In the genomic region with DNA sequence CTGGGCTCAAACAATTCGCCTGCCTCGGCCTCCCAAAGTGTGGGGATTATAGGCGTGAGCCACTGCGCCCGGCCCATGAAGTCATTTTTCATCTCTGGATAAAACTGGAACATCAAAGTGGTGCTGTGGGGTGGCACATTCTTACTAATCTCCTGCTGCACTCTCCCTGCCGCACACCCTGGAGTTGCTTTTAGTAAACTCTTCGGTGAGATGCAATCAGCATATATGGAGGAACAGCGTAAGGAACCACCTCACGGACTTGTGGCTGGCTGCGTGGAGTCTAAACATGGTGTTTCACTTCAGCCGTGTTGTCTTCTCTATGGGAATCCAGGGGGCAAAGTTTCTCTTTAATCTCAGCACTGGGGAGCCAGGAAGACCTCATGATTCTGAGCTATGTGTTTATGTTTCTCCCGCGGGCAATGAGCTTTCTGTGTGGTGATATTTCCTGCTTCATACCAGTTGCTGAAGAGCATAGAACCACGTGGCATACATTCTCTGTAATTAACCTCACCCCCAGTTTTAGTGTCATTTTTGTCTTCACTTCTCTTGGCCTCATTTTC, we compare ENCODE assay signal across 10 cellular contexts. TPM values are rescaled to one million over a fixed set of nuclear protein-coding genes. Genes with fewer than 3 reads are reported as not detected.
A peak's percentile ranks its signal among the peaks of the same experiment; 100 is the strongest.
DNase-seq lines count a peak whose midpoint lies in the region; ATAC-seq and TF ChIP-seq lines count a peak whose summit lies in the region.
"Had no signal": no experiment of that assay in that cellular context is flagged by ENCODE, and none has a peak within 500 bp of the region (broad histone marks: within the 10 kb centered on the region; RNA-seq: fewer than 3 reads in every experiment).

No MANE protein-coding gene starts in this region.

- H3K4me1 ChIP-seq in sigmoid colon: no peaks in the 10 kb centered on the region

- TF ChIP-seq EP300 in sigmoid colon (IDR thresholded peaks at IDR 0.05): no peak

- peak overlapping the region; percentile 94 for H3K4me3 Mint-ChIP-seq in stimulated activated memory B cell treated with anti-CD40 and anti-IgM and Interleukin-4, amounts not matched to agents 10 μg/mL and 1 μg/mL and 100 μg/mL, for 72 hours

- peaks cover 72% of the 10 kb centered on the region for H3K4me1 Mint-ChIP-seq in stimulated activated memory B cell treated with anti-CD40 and anti-IgM and Interleukin-4, amounts not matched to agents 10 μg/mL and 1 μg/mL and 100 μg/mL, for 72 hours

- 16 to 37% methylated on average over 14 of the region's 14 CpGs for WGBS in sigmoid colon, 2 donors

- peak; percentile 22 for ATAC-seq in GM18907 (IDR thresholded peaks at IDR 0.05; ENCODE audit: unreplicated experiment)
- peak; percentile 52 for ATAC-seq in stimulated activated memory B cell treated with anti-CD40 and anti-IgM and Interleukin-4, amounts not matched to agents 10 μg/mL and 1 μg/mL and 100 μg/mL, for 72 hours
- ATAC-seq in GM18868 (IDR thresholded peaks at IDR 0.05; ENCODE audit: unreplicated experiment): no peak
- ATAC-seq in HG03460 (IDR thresholded peaks at IDR 0.05; ENCODE audit: unreplicated experiment): no peak

- intact Hi-C loops in sigmoid colon (cut with DNase I): no loop called here

- H3K27ac ChIP-seq in SK-N-MC (peak overlapping the region; percentile 99), sigmoid colon (no peak overlapping the region)

- H3K36me3 Mint-ChIP-seq in stimulated activated memory B cell treated with anti-CD40 and anti-IgM and Interleukin-4, amounts not matched to agents 10 μg/mL and 1 μg/mL and 100 μg/mL, for 72 hours: peaks cover 12% of the 10 kb centered on the region

- peak overlapping the region; percentile 82 for H3K9ac ChIP-seq in SK-N-MC (ENCODE audit: insufficient read length)

- no peaks in the 10 kb centered on the region for H3K9me3 Mint-ChIP-seq in stimulated activated memory B cell treated with anti-CD40 and anti-IgM and Interleukin-4, amounts not matched to agents 10 μg/mL and 1 μg/mL and 100 μg/mL, for 72 hours

- H3K27ac Mint-ChIP-seq in stimulated activated memory B cell treated with anti-CD40 and anti-IgM and Interleukin-4, amounts not matched to agents 10 μg/mL and 1 μg/mL and 100 μg/mL, for 72 hours: peak overlapping the region; percentile 96

- TF ChIP-seq CTCF in sigmoid colon (IDR thresholded peaks at IDR 0.05): no peak

- H3K36me3 ChIP-seq in SK-N-MC (ENCODE audit: insufficient read depth, low read length) (peaks cover 11% of the 10 kb centered on the region; the same call in 1 of the 2 replicates), sigmoid colon (no peaks in the 10 kb centered on the region)

- H3K4me3 ChIP-seq in SK-N-MC: peak overlapping the region; percentile 74
- H3K4me3 ChIP-seq in sigmoid colon: no peak overlapping the region

- H3K27me3 ChIP-seq in sigmoid colon: no peaks in the 10 kb centered on the region

- H3K9me3 ChIP-seq in SK-N-MC (ENCODE audit: low read depth, low read length): no peaks in the 10 kb centered on the region
- H3K9me3 ChIP-seq in sigmoid colon: no peaks in the 10 kb centered on the region

- no peak for TF ChIP-seq POLR2A in sigmoid colon (IDR thresholded peaks at IDR 0.05)

- DNase-seq in SK-N-MC (ENCODE audit: low read depth, low spot score) (peak; percentile 99), epidermal melanocyte (ENCODE audit: insufficient read length, low spot score) (peak; percentile 41), sigmoid colon (no peak)
- DNase-seq: amygdala, H7, NCI-H187 had no signal

- no peaks in the 10 kb centered on the region for H3K27me3 Mint-ChIP-seq in stimulated activated memory B cell treated with anti-CD40 and anti-IgM and Interleukin-4, amounts not matched to agents 10 μg/mL and 1 μg/mL and 100 μg/mL, for 72 hours

RNA-seq across cellular contexts. Expression of gene RHOH, which starts 2.1 kb away (rescaled TPM):
- total RNA-seq in sigmoid colon: 1 to 10 TPM in 2 of 4 donors, under 1 TPM in 2; 0.49 to 1.4 (median 1.0) TPM
- polyA plus RNA-seq in sigmoid colon: 10 to 100 TPM in 1 of 3 donors, 1 to 10 TPM in 2; 2.5 to 38.8 (median 4.2) TPM

Comparison
In these comparisons a context has a peak if more than half of its experiments do, and no peak if none do; other contexts are left out.
1. ATAC-seq: peak in GM18907 (single experiment) and stimulated activated memory B cell treated with anti-CD40 and anti-IgM and Interleukin-4, amounts not matched to agents 10 μg/mL and 1 μg/mL and 100 μg/mL, for 72 hours (single experiment); none in GM18868 (single experiment) and HG03460 (single experiment).